Comparison of ENCODE assay signal across 8 cellular contexts in the genomic region with DNA sequence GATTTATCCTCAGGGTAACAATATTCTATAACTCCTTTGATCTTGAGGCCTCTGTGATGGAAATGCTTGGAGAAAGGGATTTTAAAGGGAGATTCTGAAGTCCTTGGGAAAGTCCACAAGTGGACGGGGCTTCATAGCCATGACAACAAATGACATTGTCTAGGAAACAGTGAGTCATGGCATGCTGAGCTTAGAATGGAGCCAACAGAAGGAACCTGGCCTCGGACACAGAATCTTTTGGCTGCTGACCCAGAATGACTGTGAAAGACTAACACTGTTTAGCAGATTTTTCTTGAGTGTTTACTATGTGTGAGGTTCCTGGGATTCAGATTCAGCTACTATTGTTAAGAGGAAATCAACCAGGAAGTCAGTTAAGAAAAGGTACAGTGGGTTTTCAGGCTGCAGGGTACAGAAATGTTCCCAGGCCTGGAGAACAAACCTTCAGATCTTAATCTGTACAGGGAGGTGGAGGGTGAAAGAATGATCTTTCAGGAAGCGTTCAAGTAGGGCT. TPM values are rescaled to one million over a fixed set of nuclear protein-coding genes. Genes with fewer than 3 reads are reported as not detected.
DNase-seq lines count a peak whose midpoint lies in the region; ATAC-seq, FAIRE-seq and TF ChIP-seq lines count a peak whose summit lies in the region.

No MANE protein-coding gene starts in this region.

- no peak overlapping the region for H4K91ac ChIP-seq in trophoblast cell (ENCODE audit: low read depth, low read length)

- in situ Hi-C loops in SK-MEL-5 (cut with HindIII; ENCODE audit: low pct_unique_long_range_greater_than_20kb, low sequenced_read_pairs), result no loop called here

- H3K36me3 ChIP-seq in trophoblast cell (ENCODE audit: control insufficient read depth in 1 of 2, insufficient read depth in 2 of 2, low read length in 2 of 2) (no peaks in the 10 kb centered on the region), WERI-Rb-1 (no peaks in the 10 kb centered on the region)

- H3K9ac ChIP-seq in trophoblast cell (ENCODE audit: low read length), result no peak overlapping the region

- H4K12ac ChIP-seq in trophoblast cell (ENCODE audit: low read depth, low read length), result no peak overlapping the region

- peaks cover 6% of the 10 kb centered on the region for H3K79me1 ChIP-seq in trophoblast cell (ENCODE audit: low read length)

- H3K9me3 ChIP-seq in trophoblast cell (ENCODE audit: insufficient read depth, low read depth, low read length) (no peaks in the 10 kb centered on the region), WERI-Rb-1 (ENCODE audit: severe bottlenecking) (no peaks in the 10 kb centered on the region)

- no peak overlapping the region for H3K4me2 ChIP-seq in trophoblast cell (ENCODE audit: low read length)

- H3K18ac ChIP-seq in trophoblast cell (ENCODE audit: low read length), result no peak overlapping the region

- no peak overlapping the region for H2BK120ac ChIP-seq in trophoblast cell (ENCODE audit: insufficient read depth, low read length, poor library complexity)

- H2AFZ ChIP-seq in trophoblast cell (ENCODE audit: insufficient read depth, low read length, poor library complexity), result no peak overlapping the region

- no peak for TF ChIP-seq POLR2A in erythroblast (IDR thresholded peaks at IDR 0.05; ENCODE audit: low read length)

- no peak for ATAC-seq in GM18868 (IDR thresholded peaks at IDR 0.05; ENCODE audit: unreplicated experiment)

- peak; percentile 51 for FAIRE-seq in frontal cortex (lab: Jason Lieb, UNC)

- H3K14ac ChIP-seq in trophoblast cell (ENCODE audit: low read length), result no peak overlapping the region

- peaks cover under 1 to 3% of the 10 kb centered on the region in 2 experiments for H3K4me1 ChIP-seq in trophoblast cell (ENCODE audit: control insufficient read depth in 1 of 2, insufficient read depth in 2 of 2, low read length in 2 of 2)

- no peak for TF ChIP-seq CTCF in WERI-Rb-1 (IDR thresholded peaks at IDR 0.05; ENCODE audit: low read depth, low read length)

- no peak overlapping the region for H2BK12ac ChIP-seq in trophoblast cell (ENCODE audit: low read length)

- no peak overlapping the region for H3K23ac ChIP-seq in trophoblast cell (ENCODE audit: low read length)

- H3K4ac ChIP-seq in trophoblast cell (ENCODE audit: low read depth, low read length), result no peak overlapping the region

- H3K27me3 ChIP-seq in trophoblast cell (ENCODE audit: insufficient read depth, low read length), result no peaks in the 10 kb centered on the region
- no peaks in the 10 kb centered on the region for H3K27me3 ChIP-seq in WERI-Rb-1 (ENCODE audit: insufficient read depth, low read depth, severe bottlenecking)

- no peak overlapping the region for H2AK5ac ChIP-seq in trophoblast cell (ENCODE audit: low read length)

- H3K4me3 ChIP-seq in trophoblast cell (ENCODE audit: low read depth, low read length) (no peak overlapping the region), WERI-Rb-1 (ENCODE audit: low read depth, low read length) (no peak overlapping the region)

- no peak overlapping the region for H2BK5ac ChIP-seq in trophoblast cell (ENCODE audit: low read depth, low read length, poor library complexity)

- no CpG with 5 or more reads among the region's 3 CpGs for WGBS in trophoblast cell (ENCODE audit: extremely low coverage, insufficient coverage, insufficient read length)

- H3K79me2 ChIP-seq in trophoblast cell (ENCODE audit: control insufficient read depth, insufficient read depth, low read length, poor library complexity), result no peaks in the 10 kb centered on the region

- DNase-seq in DMS53 treated with DMSO at 0.1 percent for 48 hours (lab: John Stamatoyannopoulos, UW; ENCODE audit: unreplicated experiment) (peak; percentile 83), SK-MEL-5 (ENCODE audit: low read depth, low spot score) (peak; percentile 57), frontal cortex (ENCODE audit: low spot score in 2 of 2) (peak in 1 of 2 donors; percentile 27), trophoblast cell (peak; percentile 62 to 82), WERI-Rb-1 (no peak), GM19238 (ENCODE audit: insufficient read length, low spot score) (no peak), erythroblast (lab: John Stamatoyannopoulos, UW) (no peak)

- no peak overlapping the region for H4K8ac ChIP-seq in trophoblast cell (ENCODE audit: low read depth, low read length)

- H3K27ac ChIP-seq in trophoblast cell (ENCODE audit: low read depth, low read length) (peak overlapping the region; percentile 32), WERI-Rb-1 (no peak overlapping the region)

RNA-seq across cellular contexts. Expression of gene CXCL2, which starts 18.1 kb away (rescaled TPM):
- 0.53 and 0.61 TPM in 2 replicates for total RNA-seq in SK-MEL-5 (2014; rRNA removed; shearing (Covaris generic))
- polyA plus RNA-seq in SK-MEL-5 (2015; cell fraction: cytosol; rRNA removed), result 1.6 and 2.2 TPM in 2 replicates
- 5.2 and 11.4 TPM in 2 replicates for polyA plus RNA-seq in SK-MEL-5 (2015; cell fraction: nucleus; rRNA removed)
- total RNA-seq in frontal cortex, result 1.6 TPM
- 0.42 and 0.69 TPM in 2 replicates for polyA plus RNA-seq in trophoblast cell (2013)

RNA-seq across cellular contexts. Expression of gene MTHFD2L, which starts 40.8 kb away (rescaled TPM):
- total RNA-seq in SK-MEL-5 (2014; rRNA removed; shearing (Covaris generic)), result 7.5 TPM in 2 replicates
- polyA plus RNA-seq in SK-MEL-5 (2015; cell fraction: cytosol; rRNA removed), result 3.0 and 3.9 TPM in 2 replicates
- polyA plus RNA-seq in SK-MEL-5 (2015; cell fraction: nucleus; rRNA removed), result 42.4 and 44.3 TPM in 2 replicates
- total RNA-seq in frontal cortex, result 44.0 TPM
- polyA plus RNA-seq in trophoblast cell (2013), result 6.5 and 6.8 TPM in 2 replicates

Comparison
In these comparisons a context has a peak if more than half of its experiments do, and no peak if none do; other contexts are left out.
1. DNase-seq: peak in DMS53 treated with DMSO at 0.1 percent for 48 hours (single experiment), SK-MEL-5 (single experiment) and trophoblast cell (2 of 2); none in WERI-Rb-1 (single experiment), GM19238 (single experiment) and erythroblast (0 of 2).